ENCODE assay signal across 8 cellular contexts in genomic region chr10:58384536-58384998, GRCh38. TPM values are rescaled to one million over a fixed set of nuclear protein-coding genes. Genes with fewer than 3 reads are reported as not detected.
A peak's percentile ranks its signal among the peaks of the same experiment; 100 is the strongest.
DNase-seq lines count a peak whose midpoint lies in the region; ATAC-seq and TF ChIP-seq lines count a peak whose summit lies in the region.

No MANE protein-coding gene starts in this region.

- DNase-seq in Calu3 (no peak), HFFc6 (no peak), heart right ventricle (no peak), activated gamma-delta T cell (lab: John Stamatoyannopoulos, UW) (no peak), pons (ENCODE audit: low spot score) (no peak)
- DNase-seq in activated CD8-positive, alpha-beta memory T cell treated with anti-CD3 and anti-CD28 coated beads, Interleukin-2, amount 50 U/mL, for 48 hours, result no peak

- H3K9ac ChIP-seq in skeletal muscle satellite cell (ENCODE audit: low read depth, low read length), result peak overlapping the region; percentile 93

- H3K27ac Mint-ChIP-seq in Calu3 (ENCODE audit: unreplicated experiment) (peak overlapping the region; percentile 71), HFFc6 (peak overlapping the region; percentile 89)

- no peaks in the 10 kb centered on the region for H3K9me3 Mint-ChIP-seq in Calu3 (ENCODE audit: low read depth, unreplicated experiment)
- H3K9me3 Mint-ChIP-seq in HFFc6, result no peaks in the 10 kb centered on the region

- H3K9me3 ChIP-seq in heart right ventricle (no peaks in the 10 kb centered on the region), skeletal muscle satellite cell (replicated peaks; ENCODE audit: low read length) (no peaks in the 10 kb centered on the region)

- CTCF ChIA-PET in Calu3 (lab: Charles Lee), result interaction anchor here (0.6 to 1.7 kb wide), 7 partner anchors 11 to 94 kb away, joined by 3 to 15 read pairs (median 3); no protein-coding TSS in a partner anchor

- H3K4me1 Mint-ChIP-seq in Calu3 (ENCODE audit: low read depth, unreplicated experiment) (peaks cover 18% of the 10 kb centered on the region), HFFc6 (ENCODE audit: low read depth) (peaks cover 25% of the 10 kb centered on the region)

- no peaks in the 10 kb centered on the region for H3K27me3 Mint-ChIP-seq in Calu3 (ENCODE audit: unreplicated experiment)
- no peaks in the 10 kb centered on the region for H3K27me3 Mint-ChIP-seq in HFFc6 (ENCODE audit: insufficient read depth)

- TSS peak; percentile 89 for BruUV-seq in Calu3 (replicated peaks; lab: Mats Ljungman, UMichigan)

- peaks cover 0 to 34% (median 22%) of the 10 kb centered on the region in 9 donors for H3K4me1 ChIP-seq in heart right ventricle
- peaks cover 17% of the 10 kb centered on the region for H3K4me1 ChIP-seq in skeletal muscle satellite cell (ENCODE audit: control insufficient read depth, insufficient read depth, low read length)

- TF ChIP-seq CTCF in Calu3 (IDR thresholded peaks at IDR 0.05; ENCODE audit: unreplicated experiment), result no peak
- no peak for TF ChIP-seq CTCF in HFFc6 (IDR thresholded peaks at IDR 0.05)
- TF ChIP-seq CTCF in WI38 (IDR thresholded peaks at IDR 0.05; ENCODE audit: low read depth, low read length), result no peak
- no peak for TF ChIP-seq CTCF in heart right ventricle (IDR thresholded peaks at IDR 0.05)

- ATAC-seq in heart right ventricle, result peak in 7 of 8 donors; percentile 1 to 13 (median 4)

- H3K36me3 Mint-ChIP-seq in Calu3 (ENCODE audit: insufficient read depth, unreplicated experiment) (peaks cover 42% of the 10 kb centered on the region), HFFc6 (ENCODE audit: low read depth) (peaks cover 4% of the 10 kb centered on the region; the same call in 1 of the 2 replicates)

- H3K27me3 ChIP-seq in heart right ventricle, result no peaks in the 10 kb centered on the region
- no peaks in the 10 kb centered on the region for H3K27me3 ChIP-seq in skeletal muscle satellite cell (ENCODE audit: control insufficient read depth, insufficient read depth, low read length)

- peak overlapping the region; percentile 57 to 98 (median 93) for H3K27ac ChIP-seq in heart right ventricle

- intact Hi-C loops in Calu3 (cut with micrococcal nuclease; ENCODE audit: unreplicated experiment) (loop anchor here (2.0 kb wide), 1 partner anchor 208 kb away; no protein-coding TSS in a partner anchor), heart right ventricle (cut with DNase I) (loop anchor here in 9 of 10 donors (1.0 to 10.0 kb wide), 4 partner anchors 49 to 210 kb away; partner anchors contain the start of gene UBE2D1 (in 7 of the 9))

- peak overlapping the region; percentile 94 for H3K4me3 Mint-ChIP-seq in Calu3 (ENCODE audit: low read depth, unreplicated experiment)
- peak overlapping the region; percentile 96 for H3K4me3 Mint-ChIP-seq in HFFc6

- H3K36me3 ChIP-seq in heart right ventricle (peaks cover 0 to 32% (median 18%) of the 10 kb centered on the region in 9 donors), skeletal muscle satellite cell (ENCODE audit: insufficient read depth, low read length) (peaks cover 25% of the 10 kb centered on the region)

- 0 to 1% methylated on average over 12 of the region's 12 CpGs for whole genome bisulfite sequencing in heart right ventricle, 2 donors

- H3K4me3 ChIP-seq in WI38 (ENCODE audit: low read depth, low read length) (peak overlapping the region; percentile 97), heart right ventricle (peak overlapping the region; percentile 56 to 98 (median 85)), skeletal muscle satellite cell (ENCODE audit: low read length) (peak overlapping the region; percentile 93)

- H3K4me2 ChIP-seq in skeletal muscle satellite cell (ENCODE audit: low read length), result peak overlapping the region; percentile 84

RNA-seq across cellular contexts. Expression of gene TFAM, which starts 0.6 kb away (rescaled TPM):
- total RNA-seq in Calu3 (2022), result 91.8 and 94.3 TPM in 2 replicates
- 10 to 100 TPM; 21.4 to 27.1 (median 26.0) TPM for total RNA-seq in HFFc6 (2021; fragmentation: NEBNext Ultra II Directional; extraction: Animal tissue kit (Norgen Biotek cat#: 25700))
- 10 to 100 TPM; 23.7 to 36.5 (median 31.5) TPM for total RNA-seq in heart right ventricle
- polyA plus RNA-seq in heart right ventricle, result 1 to 10 TPM; 3.8 to 9.0 TPM
- 32.3 and 43.1 TPM in 2 replicates for total RNA-seq in skeletal muscle satellite cell (2012; rRNA removed)

RNA-seq across cellular contexts. Expression of gene UBE2D1, which starts 49.8 kb away (rescaled TPM):
- total RNA-seq in Calu3 (2022) (22.9 and 25.6 TPM in 2 replicates), heart right ventricle (10 to 100 TPM; 42.6 to 71.0 (median 62.0) TPM)
- total RNA-seq in HFFc6 (2021; fragmentation: NEBNext Ultra II Directional; extraction: Animal tissue kit (Norgen Biotek cat#: 25700)), result 10 to 100 TPM in 4 of 6 experiments, 1 to 10 TPM in 2; 8.1 to 11.3 (median 10.1) TPM
- 10 to 100 TPM; 12.2 to 37.3 TPM for polyA plus RNA-seq in heart right ventricle
- 15.0 and 15.3 TPM in 2 replicates for total RNA-seq in skeletal muscle satellite cell (2012; rRNA removed)
